ENCODE assay signal across 9 cellular contexts in genomic region chr16:27374231-27374793, GRCh38. TPM values are rescaled to one million over a fixed set of nuclear protein-coding genes. Genes with fewer than 3 reads are reported as not detected.
DNase-seq lines count a peak whose midpoint lies in the region; ATAC-seq lines count a peak whose summit lies in the region.
"Had no signal": no experiment of that assay in that cellular context is flagged by ENCODE, and none has a peak within 500 bp of the region (broad histone marks: within the 10 kb centered on the region; RNA-seq: fewer than 3 reads in every experiment).

No MANE protein-coding gene starts in this region.

- no peak overlapping the region for H3K4me3 Mint-ChIP-seq in activated T-helper 17 cell treated with anti-CD3 and anti-CD28 coated beads, Interleukin-2, amount 50 U/mL, for 72 hours

- no peak overlapping the region for H3K27ac Mint-ChIP-seq in activated T-helper 17 cell treated with anti-CD3 and anti-CD28 coated beads, Interleukin-2, amount 50 U/mL, for 72 hours

- peaks cover 30% of the 10 kb centered on the region for H3K4me1 Mint-ChIP-seq in activated T-helper 17 cell treated with anti-CD3 and anti-CD28 coated beads, Interleukin-2, amount 50 U/mL, for 72 hours

- H3K27me3 Mint-ChIP-seq in activated T-helper 17 cell treated with anti-CD3 and anti-CD28 coated beads, Interleukin-2, amount 50 U/mL, for 72 hours, result no peaks in the 10 kb centered on the region

- H3K9me3 Mint-ChIP-seq in activated T-helper 17 cell treated with anti-CD3 and anti-CD28 coated beads, Interleukin-2, amount 50 U/mL, for 72 hours, result peaks cover 3% of the 10 kb centered on the region

- peak; percentile 49 for DNase-seq in stimulated activated CD4-positive, alpha-beta T cell treated with anti-CD3 and anti-CD28 coated beads, Interleukin-15, amount 100 ng/mL, for 24 hours
- DNase-seq in stimulated activated CD4-positive, alpha-beta T cell treated with anti-CD3 and anti-CD28 coated beads, Interleukin-12 subunit alpha, Interleukin-12 subunit beta, amount 100 ng/mL, for 4 hours, result no peak
- no peak for DNase-seq in NCI-H510A treated with DMSO at 0.1 percent for 48 hours (lab: John Stamatoyannopoulos, UW)
- no peak for DNase-seq in DMS79 treated with DMSO at 0.1 percent for 48 hours (lab: John Stamatoyannopoulos, UW)
- no peak for DNase-seq in SK-N-DZ (ENCODE audit: low spot score)

- peak; percentile 31 for ATAC-seq in HG03159 (IDR thresholded peaks at IDR 0.05; ENCODE audit: unreplicated experiment)
- peak; percentile 59 for ATAC-seq in activated T-helper 17 cell treated with anti-CD3 and anti-CD28 coated beads, Interleukin-2, amount 50 U/mL, for 72 hours (replicated peaks)
- ATAC-seq in GM18520 (IDR thresholded peaks at IDR 0.05; ENCODE audit: unreplicated experiment), result no peak

- H3K36me3 Mint-ChIP-seq in activated T-helper 17 cell treated with anti-CD3 and anti-CD28 coated beads, Interleukin-2, amount 50 U/mL, for 72 hours (ENCODE audit: low read depth), result no peaks in the 10 kb centered on the region

RNA-seq across cellular contexts. Expression of gene IL21R, which starts 27.7 kb away (rescaled TPM):
- total RNA-seq in activated T-helper 17 cell treated with anti-CD3 and anti-CD28 coated beads, Interleukin-2, amount 50 U/mL, for 72 hours, result 10 to 100 TPM; 41.8 to 53.6 TPM
- polyA plus RNA-seq in SK-N-DZ (2014; cell fraction: cytosol; rRNA removed), result 1.5 and 1.6 TPM in 2 replicates
- polyA plus RNA-seq in SK-N-DZ (2014; cell fraction: nucleus; rRNA removed), result 0.69 and 0.82 TPM in 2 replicates
- total RNA-seq: cardiac muscle cell had no signal
- polyA plus RNA-seq: cardiac muscle cell had no signal
